Comparison of ENCODE assay signal across 13 cellular contexts in genomic region chr4:145814246-145814645, GRCh38.
DNase-seq lines count a peak whose midpoint lies in the region; ATAC-seq and TF ChIP-seq lines count a peak whose summit lies in the region.
"Had no signal": no experiment of that assay in that cellular context is flagged by ENCODE, and none has a peak within 500 bp of the region (broad histone marks: within the 10 kb centered on the region; RNA-seq: fewer than 3 reads in every experiment).

No MANE protein-coding gene starts in this region.

- H3K9me1 ChIP-seq in IMR-90 (ENCODE audit: insufficient read depth, low read length), result peaks cover 7% of the 10 kb centered on the region

- H4K91ac ChIP-seq in IMR-90 (ENCODE audit: insufficient read depth, low read depth, low read length), result peak overlapping the region; percentile 19

- H3K27me3 Mint-ChIP-seq in activated CD4-positive, alpha-beta T cell treated with anti-CD3 and anti-CD28 coated beads, Interleukin-2, amount 10 ng/mL, durations not matched to agents 24 days and 14 days, result no peaks in the 10 kb centered on the region
- peaks cover 2% of the 10 kb centered on the region for H3K27me3 Mint-ChIP-seq in nephron progenitor cell (ENCODE audit: low read depth, poor library complexity)

- peak overlapping the region; percentile 93 for H3K27ac Mint-ChIP-seq in activated CD4-positive, alpha-beta T cell treated with anti-CD3 and anti-CD28 coated beads, Interleukin-2, amount 10 ng/mL, durations not matched to agents 24 days and 14 days
- H3K27ac Mint-ChIP-seq in nephron progenitor cell, result no peak overlapping the region
- H3K27ac Mint-ChIP-seq: CD8-positive, alpha-beta T cell had no signal

- H3K9me3 ChIP-seq in IMR-90 (ENCODE audit: control insufficient read depth, insufficient read depth, low read length), result peaks cover 5% of the 10 kb centered on the region

- H3K27ac ChIP-seq in IMR-90 (ENCODE audit: insufficient read depth, low read length), result peak overlapping the region; percentile 48; the same call in 1 of the 2 replicates
- H3K27ac ChIP-seq in foreskin keratinocyte, result peak overlapping the region; percentile 36

- in situ Hi-C loops in IMR-90 (cut with MboI; ENCODE audit: low sequenced_read_pairs), result no loop called here

- intact Hi-C loops in activated CD4-positive, alpha-beta T cell treated with anti-CD3 and anti-CD28 coated beads, Interleukin-2, amount 10 ng/mL, durations not matched to agents 24 days and 14 days (cut with micrococcal nuclease), result no loop called here
- intact Hi-C loops in IMR-90 (cut with micrococcal nuclease), result no loop called here

- no peak overlapping the region for H3K4me2 ChIP-seq in IMR-90 (ENCODE audit: low read depth, low read length)

- TF ChIP-seq POLR2A in IMR-90 (IDR thresholded peaks at IDR 0.05; ENCODE audit: low read depth, low read length), result no peak

- H3K36me3 Mint-ChIP-seq in activated CD4-positive, alpha-beta T cell treated with anti-CD3 and anti-CD28 coated beads, Interleukin-2, amount 10 ng/mL, durations not matched to agents 24 days and 14 days (ENCODE audit: low read depth), result peaks cover 83% of the 10 kb centered on the region
- peaks cover 99% of the 10 kb centered on the region for H3K36me3 Mint-ChIP-seq in nephron progenitor cell (ENCODE audit: low read depth)

- no peak for DNase-seq in activated CD4-positive, alpha-beta T cell treated with anti-CD3 and anti-CD28 coated beads, Interleukin-2, amount 10 ng/mL, durations not matched to agents 24 days and 14 days
- DNase-seq in activated CD4-positive, alpha-beta T cell treated with anti-CD3 and anti-CD28 coated beads, Interleukin-2, amount 50 U/mL, for 48 hours, result no peak
- DNase-seq in IMR-90 (no peak), NCI-H69 (lab: John Stamatoyannopoulos, UW) (peak; percentile 1), foreskin keratinocyte (no peak), nephron progenitor cell (no peak), GM19238 (ENCODE audit: insufficient read length, low spot score) (no peak)
- DNase-seq: CD8-positive, alpha-beta T cell; H7; NCI-H2081 treated with DMSO at 0.1 percent for 48 hours; NCI-H510A treated with DMSO at 0.1 percent for 48 hours had no signal

- no peak for TF ChIP-seq CTCF in IMR-90 (conservative IDR thresholded peaks at IDR 0.05; ENCODE audit: low read depth, low read length)
- TF ChIP-seq CTCF in foreskin keratinocyte (conservative IDR thresholded peaks at IDR 0.05), result no peak
- no peak for TF ChIP-seq CTCF in nephron progenitor cell (IDR thresholded peaks at IDR 0.05)

- no peak for TF ChIP-seq RAD21 in IMR-90 (IDR thresholded peaks at IDR 0.05; ENCODE audit: low read length)

- H3K79me1 ChIP-seq in IMR-90 (ENCODE audit: low read depth in 1 of 2, low read length in 2 of 2), result peaks cover 10 to 18% of the 10 kb centered on the region in 2 experiments

- peaks cover 16% of the 10 kb centered on the region for H3K36me3 ChIP-seq in IMR-90 (ENCODE audit: control insufficient read depth, insufficient read depth, low read length)

- ATAC-seq in IMR-90 (ENCODE audit: low read depth) (no peak), foreskin keratinocyte (no peak), HG03354 (IDR thresholded peaks at IDR 0.05; ENCODE audit: poor library complexity, severe bottlenecking, unreplicated experiment) (no peak)
- ATAC-seq: CD8-positive, alpha-beta T cell; HepG2 had no signal

- no peak overlapping the region for H3K9ac ChIP-seq in IMR-90 (ENCODE audit: low read depth, low read length)

- peak overlapping the region; percentile 65 for H2BK5ac ChIP-seq in IMR-90 (ENCODE audit: low read depth, low read length, poor library complexity, severe bottlenecking)

- H3K4me3 ChIP-seq in IMR-90 (ENCODE audit: insufficient read depth, low read depth, low read length), result no peak overlapping the region

- dilution Hi-C loops in IMR-90 (cut with HindIII; ENCODE audit: low sequenced_read_pairs, unreplicated experiment), result no loop called here

- peak overlapping the region; percentile 77; the same call in 1 of the 2 replicates for H4K5ac ChIP-seq in IMR-90 (ENCODE audit: low read depth, low read length)

- H3K9me3 Mint-ChIP-seq in activated CD4-positive, alpha-beta T cell treated with anti-CD3 and anti-CD28 coated beads, Interleukin-2, amount 10 ng/mL, durations not matched to agents 24 days and 14 days, result peaks cover 27% of the 10 kb centered on the region
- H3K9me3 Mint-ChIP-seq in nephron progenitor cell, result peaks cover 28% of the 10 kb centered on the region

- H2BK15ac ChIP-seq in IMR-90 (ENCODE audit: low read depth, low read length), result 0 out of 3 replicates have a peak overlapping the region, but pooled peaks have one; percentile 71

- H4K8ac ChIP-seq in IMR-90 (ENCODE audit: low read depth in 2 of 2, low read length in 2 of 2), result peak overlapping the region in 1 of 2 experiments; percentile 44; a peak in 1 of 4 replicates

- no peaks in the 10 kb centered on the region for H4K20me1 ChIP-seq in IMR-90 (ENCODE audit: insufficient read depth, low read length)

- POLR2A ChIA-PET in IMR-90 (lab: Charles Lee; ENCODE audit: unreplicated experiment), result no interaction called here

- H3K4ac ChIP-seq in IMR-90 (ENCODE audit: low read depth, low read length), result peak overlapping the region; percentile 33

- peak overlapping the region; percentile 52; the same call in 1 of the 2 replicates for H2BK20ac ChIP-seq in IMR-90 (ENCODE audit: low read depth, low read length)

- no peak overlapping the region for H3K56ac ChIP-seq in IMR-90 (ENCODE audit: extremely low read depth, insufficient read depth, low read length)

- H3K18ac ChIP-seq in IMR-90 (ENCODE audit: low read depth, low read length), result peak overlapping the region; percentile 89; the same call in 1 of the 2 replicates

- BruUV-seq in IMR-90 (replicated peaks; lab: Mats Ljungman, UMichigan), result no TSS peak

- H2AK5ac ChIP-seq in IMR-90 (ENCODE audit: low read depth, low read length), result peak overlapping the region; percentile 38; the same call in 1 of the 2 replicates

- H3K4me1 Mint-ChIP-seq in activated CD4-positive, alpha-beta T cell treated with anti-CD3 and anti-CD28 coated beads, Interleukin-2, amount 10 ng/mL, durations not matched to agents 24 days and 14 days, result peaks cover 44% of the 10 kb centered on the region
- H3K4me1 Mint-ChIP-seq in nephron progenitor cell, result peaks cover 3% of the 10 kb centered on the region

- H3K4me1 ChIP-seq in IMR-90 (ENCODE audit: control insufficient read depth, insufficient read depth, low read length) (peaks cover 13% of the 10 kb centered on the region), foreskin keratinocyte (peaks cover 14% of the 10 kb centered on the region)

- peak overlapping the region; percentile 62 for H2BK120ac ChIP-seq in IMR-90 (ENCODE audit: low read depth, low read length)

- H3K27me3 ChIP-seq in IMR-90 (ENCODE audit: control insufficient read depth, insufficient read depth, low read length), result no peaks in the 10 kb centered on the region
- no peaks in the 10 kb centered on the region for H3K27me3 ChIP-seq in foreskin keratinocyte

- no peak overlapping the region for H3K4me3 Mint-ChIP-seq in activated CD4-positive, alpha-beta T cell treated with anti-CD3 and anti-CD28 coated beads, Interleukin-2, amount 10 ng/mL, durations not matched to agents 24 days and 14 days
- no peak overlapping the region for H3K4me3 Mint-ChIP-seq in nephron progenitor cell
- H3K4me3 Mint-ChIP-seq: CD8-positive, alpha-beta T cell had no signal

- no peak overlapping the region for H2AFZ ChIP-seq in IMR-90 (replicated peaks; ENCODE audit: low read length, poor library complexity)

- no peak overlapping the region for H3K23ac ChIP-seq in IMR-90 (ENCODE audit: low read depth, low read length)

- peak overlapping the region; percentile 59 for H2AK9ac ChIP-seq in IMR-90 (replicated peaks; ENCODE audit: low read depth, low read length, poor library complexity)

- no CpG with 5 or more reads among the region's 1 CpG for WGBS in IMR-90 (ENCODE audit: extremely low coverage in 2 of 2, insufficient read length in 1 of 2), 2 experiments

- 0 out of 2 replicates have a peak overlapping the region, but pooled peaks have one; percentile 29 for H3K14ac ChIP-seq in IMR-90 (replicated peaks; ENCODE audit: low read depth, low read length)

- CTCF ChIA-PET in IMR-90 (lab: Yijun Ruan, JAX), result no interaction called here

TF ChIP-seq in IMR-90, 13 proteins besides CTCF, POLR2A, EP300 and RAD21:
- TF ChIP-seq CHD1 (IDR thresholded peaks at IDR 0.05; ENCODE audit: low read depth, low read length) (no peak), FOS (IDR thresholded peaks at IDR 0.05; ENCODE audit: low read depth, low read length) (no peak), RFX5 (IDR thresholded peaks at IDR 0.05; ENCODE audit: low read depth, low read length) (no peak), RCOR1 (IDR thresholded peaks at IDR 0.05; ENCODE audit: insufficient replicate concordance, low read length) (no peak), MAFK (IDR thresholded peaks at IDR 0.05; ENCODE audit: low read depth, low read length) (no peak), SMC3 (IDR thresholded peaks at IDR 0.05; ENCODE audit: low read depth, low read length) (no peak), CEBPB (IDR thresholded peaks at IDR 0.05; ENCODE audit: low read depth, low read length) (no peak), ELK1 (IDR thresholded peaks at IDR 0.05; ENCODE audit: borderline replicate concordance, low read depth, low read length) (no peak), BHLHE40 (IDR thresholded peaks at IDR 0.05; ENCODE audit: low read depth, low read length) (no peak), USF2 (IDR thresholded peaks at IDR 0.05; ENCODE audit: low read depth, low read length) (no peak), MXI1 (IDR thresholded peaks at IDR 0.05; ENCODE audit: borderline replicate concordance, low read depth, low read length) (no peak), MAZ (IDR thresholded peaks at IDR 0.05; ENCODE audit: borderline replicate concordance, low read depth, low read length) (no peak), NFE2L2 (IDR thresholded peaks at IDR 0.05; ENCODE audit: low read depth, low read length) (no peak)
